In the genomic region with DNA sequence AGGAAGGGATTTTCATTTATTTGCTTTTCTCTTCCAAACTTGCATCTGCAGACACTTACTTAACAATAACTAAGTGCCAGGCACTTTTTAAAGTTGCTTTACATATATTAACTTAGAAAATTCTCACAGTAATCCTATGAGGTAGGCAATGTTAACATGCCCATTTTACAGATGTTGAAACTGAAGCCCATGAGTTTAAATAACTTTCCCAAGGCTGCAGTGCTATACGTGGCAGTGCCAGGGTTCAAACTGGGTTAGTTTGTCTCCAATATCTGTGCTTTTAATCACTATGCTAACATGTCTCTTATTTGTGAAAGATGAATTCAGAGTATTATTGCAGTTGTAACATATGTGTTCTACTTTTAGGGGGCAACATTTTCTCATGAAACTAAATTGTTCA, we compare ENCODE assay signal across 1 cellular context.
TF ChIP-seq lines count a peak whose summit lies in the region.

No MANE protein-coding gene starts in this region.

TF ChIP-seq in HepG2, 621 proteins besides CTCF, POLR2A, EP300 and RAD21 (continued from another document):
- TF ChIP-seq HDAC6 (IDR thresholded peaks at IDR 0.05; ENCODE audit: low read depth, low read length), result no peak
TF ChIP-seq in HepG2: peak in this region for 2.
